Comparison of ENCODE assay signal across 8 cellular contexts in the genomic region with DNA sequence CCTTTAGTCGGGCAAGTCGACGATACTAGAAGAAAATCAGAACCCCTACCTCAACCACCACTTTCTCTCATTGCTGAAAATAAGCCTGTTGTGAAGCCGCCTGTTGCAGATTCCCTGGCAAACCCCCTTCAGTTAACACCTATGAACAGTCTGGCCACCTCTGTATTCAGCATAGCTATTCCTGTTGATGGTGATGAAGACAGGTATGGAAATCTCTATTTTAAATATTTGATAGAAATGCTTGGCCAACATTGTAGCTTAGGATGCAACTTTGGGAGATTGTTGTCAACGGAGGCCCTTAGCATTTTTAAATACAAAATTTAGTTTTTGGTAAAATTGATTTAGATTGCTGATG. TPM values are rescaled to one million over a fixed set of nuclear protein-coding genes. Genes with fewer than 3 reads are reported as not detected.
DNase-seq lines count a peak whose midpoint lies in the region; ATAC-seq and TF ChIP-seq lines count a peak whose summit lies in the region.

No MANE protein-coding gene starts in this region.

- H3K4me3 Mint-ChIP-seq in activated CD4-positive, alpha-beta T cell treated with anti-CD3 and anti-CD28 coated beads, Interleukin-2, amount 10 ng/mL, durations not matched to agents 7 days and 5 days, result peak overlapping the region; percentile 83
- peak overlapping the region; percentile 87 for H3K4me3 Mint-ChIP-seq in activated naive CD8-positive, alpha-beta T cell treated with anti-CD3 and anti-CD28 coated beads for 36 hours

- H3K4me1 Mint-ChIP-seq in activated CD4-positive, alpha-beta T cell treated with anti-CD3 and anti-CD28 coated beads, Interleukin-2, amount 10 ng/mL, durations not matched to agents 7 days and 5 days, result peaks cover 55% of the 10 kb centered on the region
- peaks cover 44% of the 10 kb centered on the region for H3K4me1 Mint-ChIP-seq in activated naive CD8-positive, alpha-beta T cell treated with anti-CD3 and anti-CD28 coated beads for 36 hours

- H3K36me3 Mint-ChIP-seq in activated CD4-positive, alpha-beta T cell treated with anti-CD3 and anti-CD28 coated beads, Interleukin-2, amount 10 ng/mL, durations not matched to agents 7 days and 5 days (ENCODE audit: low read depth), result peaks cover 34% of the 10 kb centered on the region
- H3K36me3 Mint-ChIP-seq in activated naive CD8-positive, alpha-beta T cell treated with anti-CD3 and anti-CD28 coated beads for 36 hours, result peaks cover 41% of the 10 kb centered on the region

- ATAC-seq in HG03469 (IDR thresholded peaks at IDR 0.05; ENCODE audit: unreplicated experiment) (no peak), left lobe of liver (no peak)

- TF ChIP-seq CTCF in thyroid gland (IDR thresholded peaks at IDR 0.05), result no peak

- H3K27ac ChIP-seq in layer of hippocampus (ENCODE audit: low read depth, low read length), result peak overlapping the region; percentile 99
- H3K27ac ChIP-seq in thyroid gland, result no peak overlapping the region

- no peak for TF ChIP-seq POLR2A in thyroid gland (IDR thresholded peaks at IDR 0.05)

- no peaks in the 10 kb centered on the region for H3K9me3 ChIP-seq in thyroid gland

- peak overlapping the region; percentile 87 to 94 (median 94) for H3K4me3 ChIP-seq in thyroid gland (replicated peaks in 1 of 3)

- intact Hi-C loops in thyroid gland (cut with DNase I), result loop anchor here (5.0 kb wide), 1 partner anchor 86 kb away; no protein-coding TSS in a partner anchor

- POLR2A ChIA-PET in activated CD4-positive, alpha-beta T cell treated with anti-CD3 and anti-CD28 coated beads, Interleukin-2, amount 10 ng/mL, durations not matched to agents 7 days and 5 days (lab: Charles Lee), result no interaction called here

- CTCF ChIA-PET in activated CD4-positive, alpha-beta T cell treated with anti-CD3 and anti-CD28 coated beads, Interleukin-2, amount 10 ng/mL, durations not matched to agents 7 days and 5 days (lab: Charles Lee), result interaction anchor here (1.0 to 2.4 kb wide), 3 partner anchors 11 to 110 kb away, joined by 3 to 9 read pairs (median 3); no protein-coding TSS in a partner anchor

- no peak for DNase-seq in activated CD4-positive, alpha-beta T cell treated with anti-CD3 and anti-CD28 coated beads, Interleukin-2, amount 10 ng/mL, durations not matched to agents 7 days and 5 days
- no peak for DNase-seq in activated CD4-positive, alpha-beta T cell treated with anti-CD3 and anti-CD28 coated beads, Interleukin-2, amount 50 U/mL, for 1 hour
- DNase-seq in activated naive CD8-positive, alpha-beta T cell treated with anti-CD3 and anti-CD28 coated beads for 36 hours, result no peak
- DNase-seq in thyroid gland, result no peak
- DNase-seq in left lobe of liver (ENCODE audit: low spot score), result no peak
- no peak for DNase-seq in GDM1 (lab: John Stamatoyannopoulos, UW)

- no peaks in the 10 kb centered on the region for H3K9me3 Mint-ChIP-seq in activated CD4-positive, alpha-beta T cell treated with anti-CD3 and anti-CD28 coated beads, Interleukin-2, amount 10 ng/mL, durations not matched to agents 7 days and 5 days
- H3K9me3 Mint-ChIP-seq in activated naive CD8-positive, alpha-beta T cell treated with anti-CD3 and anti-CD28 coated beads for 36 hours, result no peaks in the 10 kb centered on the region

- H3K27me3 Mint-ChIP-seq in activated CD4-positive, alpha-beta T cell treated with anti-CD3 and anti-CD28 coated beads, Interleukin-2, amount 10 ng/mL, durations not matched to agents 7 days and 5 days, result peaks cover 1% of the 10 kb centered on the region
- H3K27me3 Mint-ChIP-seq in activated naive CD8-positive, alpha-beta T cell treated with anti-CD3 and anti-CD28 coated beads for 36 hours, result no peaks in the 10 kb centered on the region

- H3K27me3 ChIP-seq in layer of hippocampus (ENCODE audit: control insufficient read depth, insufficient read depth, low read length) (no peaks in the 10 kb centered on the region), thyroid gland (no peaks in the 10 kb centered on the region)

- peak overlapping the region; percentile 79 for H3K27ac Mint-ChIP-seq in activated CD4-positive, alpha-beta T cell treated with anti-CD3 and anti-CD28 coated beads, Interleukin-2, amount 10 ng/mL, durations not matched to agents 7 days and 5 days
- no peak overlapping the region for H3K27ac Mint-ChIP-seq in activated naive CD8-positive, alpha-beta T cell treated with anti-CD3 and anti-CD28 coated beads for 36 hours

- H3K4me1 ChIP-seq in thyroid gland, result peaks cover 18 to 19% of the 10 kb centered on the region in 2 donors

- no peaks in the 10 kb centered on the region for H3K36me3 ChIP-seq in thyroid gland

- WGBS in thyroid gland, 2 donors, result 2 to 6% methylated on average over 5 of the region's 5 CpGs

RNA-seq across cellular contexts. Expression of gene TSC22D2, which starts 3.0 kb away (rescaled TPM):
- total RNA-seq in activated CD4-positive, alpha-beta T cell treated with anti-CD3 and anti-CD28 coated beads, Interleukin-2, amount 10 ng/mL, durations not matched to agents 7 days and 5 days, result 10 to 100 TPM; 14.8 to 19.6 TPM
- 10 to 100 TPM; 16.8 to 17.1 TPM for total RNA-seq in activated naive CD8-positive, alpha-beta T cell treated with anti-CD3 and anti-CD28 coated beads for 36 hours
- total RNA-seq in thyroid gland (10 to 100 TPM; 14.4 to 35.1 (median 21.2) TPM), left lobe of liver (8.5 TPM)
